10 cellular contexts compared by ENCODE assay signal in the genomic region with DNA sequence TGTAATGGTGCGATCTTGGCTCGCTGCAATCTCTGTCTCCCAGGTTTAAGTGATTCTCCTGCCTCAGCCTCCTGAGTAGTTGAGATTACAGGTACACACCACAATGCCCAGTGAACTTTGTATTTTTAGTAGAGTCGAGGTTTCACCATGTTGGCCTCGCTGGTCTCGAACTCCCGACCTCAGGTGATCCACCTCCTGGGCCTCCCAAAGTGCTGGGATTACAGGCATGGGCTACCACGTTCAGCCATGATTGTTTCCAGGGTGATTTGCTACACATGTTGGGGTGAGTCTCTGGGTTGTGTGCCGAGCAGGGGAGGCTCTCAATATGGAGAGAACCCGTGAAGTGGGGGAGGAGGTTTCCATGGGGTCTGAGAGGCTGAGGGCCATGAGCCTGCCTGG. TPM values are rescaled to one million over a fixed set of nuclear protein-coding genes. Genes with fewer than 3 reads are reported as not detected.
DNase-seq lines count a peak whose midpoint lies in the region; ATAC-seq, FAIRE-seq and TF ChIP-seq lines count a peak whose summit lies in the region.
"Had no signal": no experiment of that assay in that cellular context is flagged by ENCODE, and none has a peak within 500 bp of the region (broad histone marks: within the 10 kb centered on the region; RNA-seq: fewer than 3 reads in every experiment).

No MANE protein-coding gene starts in this region.

- H3K4me3 Mint-ChIP-seq in CD4-positive, CD25-positive, alpha-beta regulatory T cell, result peak overlapping the region; percentile 93 to 99 (median 96)
- peak overlapping the region; percentile 89 for H3K4me3 Mint-ChIP-seq in activated T-helper 2 cell treated with anti-CD3 and anti-CD28 coated beads, Interferon-gamma antibody, Interleukin-2, Interleukin-4, amounts not matched to agents 10 μg/mL and 5 μg/mL and 100 μg/mL, durations not matched to agents 14 hours and 24 hours and 36 hours (ENCODE audit: low read depth)
- peak overlapping the region; percentile 89 to 100 (median 96) for H3K4me3 Mint-ChIP-seq in naive B cell

- H3K36me3 ChIP-seq in CD4-positive, CD25-positive, alpha-beta regulatory T cell (ENCODE audit: control insufficient read depth, insufficient read depth, low read length), result peaks cover 21% of the 10 kb centered on the region
- no peaks in the 10 kb centered on the region for H3K36me3 ChIP-seq in HepG2 (replicated peaks in 1 of 2; ENCODE audit: control insufficient read depth in 1 of 2, insufficient read depth in 2 of 2, low read length in 2 of 2)
- H3K36me3 ChIP-seq: prostate gland had no signal

- CTCF ChIA-PET in HepG2 (lab: Yijun Ruan, JAX; ENCODE audit: low intra/inter-chr PET ratio, low total read pairs), result no interaction called here

- in situ Hi-C loops in HepG2 (cut with HindIII; ENCODE audit: extremely low pct_ligation_motif_present, low pct_unique_long_range_greater_than_20kb), result no loop called here

- intact Hi-C loops in activated T-helper 2 cell treated with anti-CD3 and anti-CD28 coated beads, Interferon-gamma antibody, Interleukin-2, Interleukin-4, amounts not matched to agents 10 μg/mL and 5 μg/mL and 100 μg/mL, durations not matched to agents 14 hours and 24 hours and 36 hours (cut with micrococcal nuclease), result no loop called here
- intact Hi-C loops in HepG2 (cut with micrococcal nuclease; ENCODE audit: unreplicated experiment), result no loop called here

- H3K36me3 Mint-ChIP-seq in CD4-positive, CD25-positive, alpha-beta regulatory T cell, result peaks cover 49% of the 10 kb centered on the region
- H3K36me3 Mint-ChIP-seq in activated T-helper 2 cell treated with anti-CD3 and anti-CD28 coated beads, Interferon-gamma antibody, Interleukin-2, Interleukin-4, amounts not matched to agents 10 μg/mL and 5 μg/mL and 100 μg/mL, durations not matched to agents 14 hours and 24 hours and 36 hours (ENCODE audit: low read depth), result peaks cover 58% of the 10 kb centered on the region
- H3K36me3 Mint-ChIP-seq in naive B cell, result peaks cover 15 to 32% of the 10 kb centered on the region in 2 donors

- WGBS in HepG2 (ENCODE audit: low lambda C conversion rate), result 26% methylated on average over 9 of the region's 9 CpGs

- no peak overlapping the region for H2AFZ ChIP-seq in HepG2 (ENCODE audit: low read length)

- H3K4me1 ChIP-seq in CD4-positive, CD25-positive, alpha-beta regulatory T cell (ENCODE audit: control insufficient read depth, insufficient read depth, low read length, poor library complexity, severe bottlenecking), result peaks cover 76% of the 10 kb centered on the region
- H3K4me1 ChIP-seq in HepG2 (ENCODE audit: insufficient read depth, low read length), result peaks cover 9% of the 10 kb centered on the region
- H3K4me1 ChIP-seq: prostate gland had no signal

- TF ChIP-seq POLR2A in HepG2 (IDR thresholded peaks at IDR 0.05; ENCODE audit: insufficient read depth in 1 of 2, low read depth in 2 of 2, low read length in 2 of 2), result no peak

- H3K4me2 ChIP-seq in HepG2 (ENCODE audit: low read depth, low read length), result no peak overlapping the region

- peak overlapping the region; percentile 100 for H3K4me3 ChIP-seq in CD4-positive, CD25-positive, alpha-beta regulatory T cell (ENCODE audit: low read depth, low read length)
- H3K4me3 ChIP-seq in GM12865 (ENCODE audit: low read depth, low read length) (peak overlapping the region; percentile 91), HepG2 (replicated peaks in 1 of 3; ENCODE audit: insufficient read depth in 1 of 3, low read depth in 2 of 3, low read length in 3 of 3) (no peak overlapping the region)
- H3K4me3 ChIP-seq: mucosa of descending colon, prostate gland had no signal

- no peaks in the 10 kb centered on the region for H3K27me3 ChIP-seq in CD4-positive, CD25-positive, alpha-beta regulatory T cell (ENCODE audit: control insufficient read depth, insufficient read depth, low read length)
- peaks cover 0 to 32% of the 10 kb centered on the region in 2 experiments; a peak in 4 of 5 replicates for H3K27me3 ChIP-seq in HepG2 (ENCODE audit: control insufficient read depth in 1 of 2, insufficient read depth in 2 of 2, low read length in 2 of 2)

- POLR2A ChIA-PET in HepG2 (lab: Yijun Ruan, JAX), result no interaction called here

- no peaks in the 10 kb centered on the region for H3K27me3 Mint-ChIP-seq in CD4-positive, CD25-positive, alpha-beta regulatory T cell
- H3K27me3 Mint-ChIP-seq in activated T-helper 2 cell treated with anti-CD3 and anti-CD28 coated beads, Interferon-gamma antibody, Interleukin-2, Interleukin-4, amounts not matched to agents 10 μg/mL and 5 μg/mL and 100 μg/mL, durations not matched to agents 14 hours and 24 hours and 36 hours (ENCODE audit: low read depth), result no peaks in the 10 kb centered on the region
- no peaks in the 10 kb centered on the region for H3K27me3 Mint-ChIP-seq in naive B cell

- H3K9me3 ChIP-seq in CD4-positive, CD25-positive, alpha-beta regulatory T cell (ENCODE audit: control insufficient read depth in 2 of 2, low read length in 2 of 2), result no peaks in the 10 kb centered on the region
- H3K9me3 ChIP-seq in HepG2 (ENCODE audit: low read length), result peaks cover 7% of the 10 kb centered on the region
- H3K9me3 ChIP-seq: prostate gland had no signal

- H3K9ac ChIP-seq in HepG2 (ENCODE audit: insufficient read depth, low read depth, low read length), result no peak overlapping the region

- H3K27ac ChIP-seq in CD4-positive, CD25-positive, alpha-beta regulatory T cell (ENCODE audit: insufficient read depth, low read length, poor library complexity, severe bottlenecking), result peak overlapping the region; percentile 82
- H3K27ac ChIP-seq in HepG2 (ENCODE audit: extremely low read length, insufficient read depth, low read length), result no peak overlapping the region
- H3K27ac ChIP-seq: prostate gland had no signal

- no peak for DNase-seq in CD4-positive, CD25-positive, alpha-beta regulatory T cell
- DNase-seq in GM12865 (ENCODE audit: low read depth), result peak; percentile 49
- no peak for DNase-seq in activated T-helper 2 cell treated with anti-CD3 and anti-CD28 coated beads, Interferon-gamma antibody, Interleukin-2, Interleukin-4, amounts not matched to agents 10 μg/mL and 5 μg/mL and 100 μg/mL, durations not matched to agents 14 hours and 24 hours and 36 hours (ENCODE audit: low spot score)
- DNase-seq in naive B cell, result no peak
- no peak for DNase-seq in HepG2 (ENCODE audit: low spot score)
- DNase-seq in activated CD4-positive, CD25-positive, alpha-beta regulatory T cell (lab: John Stamatoyannopoulos, UW), result no peak
- DNase-seq: amygdala, mucosa of descending colon had no signal

- no peak for TF ChIP-seq RAD21 in HepG2 (CRISPR knock-in tag; IDR thresholded peaks at IDR 0.05)

- no peaks in the 10 kb centered on the region for H4K20me1 ChIP-seq in HepG2 (ENCODE audit: insufficient read depth, low read length)

- no peak for TF ChIP-seq CTCF in GM12865 (IDR thresholded peaks at IDR 0.05; ENCODE audit: insufficient read depth, low read depth, low read length, missing control alignments)
- no peak for TF ChIP-seq CTCF in HepG2 (CRISPR knock-in tag; IDR thresholded peaks at IDR 0.05)

- H3K27ac Mint-ChIP-seq in CD4-positive, CD25-positive, alpha-beta regulatory T cell, result peak overlapping the region; percentile 93 to 100 (median 94)
- peak overlapping the region; percentile 95 for H3K27ac Mint-ChIP-seq in activated T-helper 2 cell treated with anti-CD3 and anti-CD28 coated beads, Interferon-gamma antibody, Interleukin-2, Interleukin-4, amounts not matched to agents 10 μg/mL and 5 μg/mL and 100 μg/mL, durations not matched to agents 14 hours and 24 hours and 36 hours
- H3K27ac Mint-ChIP-seq in naive B cell, result peak overlapping the region; percentile 36 to 98 (median 93)

- no peak for ATAC-seq in CD4-positive, CD25-positive, alpha-beta regulatory T cell (ENCODE audit: low read depth in 2 of 2)
- ATAC-seq in naive B cell (ENCODE audit: low read depth in 2 of 2) (no peak), HepG2 (no peak), HG03521 (IDR thresholded peaks at IDR 0.05; ENCODE audit: unreplicated experiment) (no peak)
- ATAC-seq: mucosa of descending colon had no signal

- TF ChIP-seq EP300 in HepG2 (IDR thresholded peaks at IDR 0.05; ENCODE audit: low read depth in 2 of 2, low read length in 2 of 2) (no peak), HepG2 (CRISPR knock-in tag; IDR thresholded peaks at IDR 0.05; ENCODE audit: borderline replicate concordance) (no peak)

- BruUV-seq in HepG2 (replicated peaks; lab: Mats Ljungman, UMichigan), result no TSS peak

- peaks cover 37 to 67% (median 58%) of the 10 kb centered on the region in 4 donors for H3K4me1 Mint-ChIP-seq in CD4-positive, CD25-positive, alpha-beta regulatory T cell
- peaks cover 71% of the 10 kb centered on the region for H3K4me1 Mint-ChIP-seq in activated T-helper 2 cell treated with anti-CD3 and anti-CD28 coated beads, Interferon-gamma antibody, Interleukin-2, Interleukin-4, amounts not matched to agents 10 μg/mL and 5 μg/mL and 100 μg/mL, durations not matched to agents 14 hours and 24 hours and 36 hours (ENCODE audit: low read depth)
- peaks cover 51 to 83% (median 66%) of the 10 kb centered on the region in 3 donors for H3K4me1 Mint-ChIP-seq in naive B cell

- peaks cover 0 to 3% (median 0%) of the 10 kb centered on the region in 7 donors for H3K9me3 Mint-ChIP-seq in CD4-positive, CD25-positive, alpha-beta regulatory T cell
- peaks cover 7% of the 10 kb centered on the region for H3K9me3 Mint-ChIP-seq in activated T-helper 2 cell treated with anti-CD3 and anti-CD28 coated beads, Interferon-gamma antibody, Interleukin-2, Interleukin-4, amounts not matched to agents 10 μg/mL and 5 μg/mL and 100 μg/mL, durations not matched to agents 14 hours and 24 hours and 36 hours
- H3K9me3 Mint-ChIP-seq in naive B cell, result peaks cover 0 to 7% (median 1%) of the 10 kb centered on the region in 7 donors

- H3K79me2 ChIP-seq in HepG2 (ENCODE audit: insufficient read depth, low read length), result no peaks in the 10 kb centered on the region

- FAIRE-seq in HepG2 (lab: Jason Lieb, UNC), result no peak

RNA-seq across cellular contexts. Expression of a gene that starts 24.8 kb away (rescaled TPM):
- total RNA-seq in CD4-positive, CD25-positive, alpha-beta regulatory T cell, result 43.8 TPM
- polyA plus RNA-seq in CD4-positive, CD25-positive, alpha-beta regulatory T cell, result 10 to 100 TPM; 39.1 to 58.6 (median 46.7) TPM
- 16.6 and 19.4 TPM in 2 replicates for total RNA-seq in activated T-helper 2 cell treated with anti-CD3 and anti-CD28 coated beads, Interferon-gamma antibody, Interleukin-2, Interleukin-4, amounts not matched to agents 10 μg/mL and 5 μg/mL and 100 μg/mL, durations not matched to agents 14 hours and 24 hours and 36 hours
- polyA plus RNA-seq in naive B cell (ENCODE audit: low read depth in 6 of 6) (10 to 100 TPM in 5 of 6 donors, 1 to 10 TPM in 1; 7.1 to 57.2 (median 20.0) TPM), HepG2 (2011; rRNA removed) (0.05 TPM in 1 of 2 replicates, not detected in the other)
- not detected in 2 replicates for total RNA-seq in HepG2 (2016; rRNA removed; fragmentation: Illumina TruSeq; extraction: Trizol)
- total RNA-seq in HepG2 (2016; cell fraction: cytosol; rRNA removed; fragmentation: Illumina TruSeq; extraction: Trizol; ENCODE audit: low read depth), result not detected in 2 replicates
- not detected in 2 replicates for total RNA-seq in HepG2 (2016; cell fraction: insoluble cytoplasmic fraction; rRNA removed; fragmentation: Illumina TruSeq; extraction: Trizol)
- total RNA-seq in HepG2 (2016; cell fraction: membrane; rRNA removed; fragmentation: Illumina TruSeq; extraction: Trizol), result not detected in 2 replicates
- total RNA-seq in HepG2 (2016; cell fraction: nucleus; rRNA removed; fragmentation: Illumina TruSeq; extraction: Trizol), result not detected in 2 replicates
- not detected in 2 replicates for polyA plus RNA-seq in HepG2 (2011; cell fraction: cytosol; rRNA removed)
- polyA plus RNA-seq in HepG2 (2011; cell fraction: nucleus; rRNA removed), result not detected in 2 replicates
- not detected in 2 replicates for polyA plus RNA-seq in HepG2 (2012)
- not detected in 2 replicates for polyA plus RNA-seq in HepG2 (2016; cell fraction: cytosol; fragmentation: Illumina TruSeq; extraction: Trizol; ENCODE audit: low read depth)
- polyA plus RNA-seq in HepG2 (2016; cell fraction: insoluble cytoplasmic fraction; fragmentation: Illumina TruSeq; extraction: Trizol; ENCODE audit: low read depth), result not detected in 2 replicates
- not detected in 2 replicates for polyA plus RNA-seq in HepG2 (2016; cell fraction: membrane; fragmentation: Illumina TruSeq; extraction: Trizol; ENCODE audit: low read depth)
- not detected in 2 replicates for polyA plus RNA-seq in HepG2 (2016; cell fraction: nucleus; fragmentation: Illumina TruSeq; extraction: Trizol; ENCODE audit: insufficient read depth, low read depth)
- polyA minus RNA-seq in HepG2 (2011; rRNA and poly(A)+ RNA removed; ENCODE audit: low replicate concordance), result 0.20 TPM in 1 of 2 replicates, not detected in the other
- polyA minus RNA-seq in HepG2 (2011; cell fraction: cytosol; rRNA and poly(A)+ RNA removed), result not detected in 2 replicates
- polyA minus RNA-seq in HepG2 (2011; cell fraction: nucleus; rRNA and poly(A)+ RNA removed), result not detected in 2 replicates

Comparison
In these comparisons a context has a peak if more than half of its experiments do, and no peak if none do; other contexts are left out.
1. H3K4me3 ChIP-seq: peak in CD4-positive, CD25-positive, alpha-beta regulatory T cell (single experiment) and GM12865 (single experiment); none in HepG2 (0 of 3).
2. RNA of a gene that starts 24.8 kb away (total RNA-seq): 43.8 TPM in CD4-positive, CD25-positive, alpha-beta regulatory T cell (single experiment) and 16.6 to 19.4 TPM in activated T-helper 2 cell treated with anti-CD3 and anti-CD28 coated beads, Interferon-gamma antibody, Interleukin-2, Interleukin-4, amounts not matched to agents 10 μg/mL and 5 μg/mL and 100 μg/mL, durations not matched to agents 14 hours and 24 hours and 36 hours; not detected in HepG2; every median in the first group is over 10 times any median in the second.
3. Peak in every context shown above with its lines, with median percentiles within 50 percentile points of each other: H3K27ac Mint-ChIP-seq and H3K4me3 Mint-ChIP-seq.